ENCODE assay signal across 22 cellular contexts in the genomic region with DNA sequence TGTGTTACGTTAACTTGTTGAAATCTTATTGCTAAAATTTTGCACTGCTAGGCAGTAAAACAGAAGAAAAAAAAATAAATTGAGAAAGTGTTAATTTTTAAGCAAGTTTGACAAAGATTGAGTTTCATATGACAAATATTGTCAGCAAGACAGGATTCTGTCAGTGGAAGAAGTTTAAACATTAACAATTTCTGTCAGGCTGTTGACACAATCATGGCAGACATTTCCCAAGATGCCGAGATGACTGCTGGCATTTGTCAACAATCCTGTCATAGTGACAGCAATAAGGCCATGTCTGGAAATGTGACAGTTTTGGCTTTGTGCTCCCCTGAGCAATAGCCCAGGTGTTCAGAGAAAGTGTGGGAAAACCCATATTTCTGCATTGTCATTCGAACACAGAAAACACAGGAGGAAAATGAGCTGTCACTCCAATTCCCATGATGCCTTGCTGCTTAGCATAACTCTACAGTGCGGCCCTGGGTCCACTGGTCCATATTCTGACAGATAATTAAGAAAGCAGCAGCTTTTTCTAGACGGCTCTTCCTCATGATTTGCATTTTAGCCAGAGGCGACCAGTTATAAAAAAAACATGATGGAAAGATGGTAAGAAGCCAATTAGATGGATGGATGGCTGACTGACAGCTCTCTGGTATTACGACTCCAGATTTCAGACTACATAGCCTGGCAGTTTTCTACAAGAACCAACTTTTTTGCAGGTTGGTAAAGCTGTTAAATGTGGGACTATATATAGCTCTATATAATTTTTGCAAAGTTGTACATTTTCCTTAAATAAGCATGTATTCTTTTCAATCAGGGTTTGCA. TPM values are rescaled to one million over a fixed set of nuclear protein-coding genes. Genes with fewer than 3 reads are reported as not detected.
DNase-seq lines count a peak whose midpoint lies in the region; ATAC-seq, FAIRE-seq and TF ChIP-seq lines count a peak whose summit lies in the region.
"Had no signal": no experiment of that assay in that cellular context is flagged by ENCODE, and none has a peak within 500 bp of the region (broad histone marks: within the 10 kb centered on the region; RNA-seq: fewer than 3 reads in every experiment).

No MANE protein-coding gene starts in this region.

- no peaks in the 10 kb centered on the region for H3K27me3 Mint-ChIP-seq in Caco-2 (ENCODE audit: insufficient read depth, unreplicated experiment)
- H3K27me3 Mint-ChIP-seq: CD4-positive, CD25-positive, alpha-beta regulatory T cell had no signal

- H3K4me1 ChIP-seq in Caco-2 (peaks cover 18% of the 10 kb centered on the region), kidney (ENCODE audit: control insufficient read depth in 1 of 2, insufficient read depth in 1 of 2, low read depth in 1 of 2, low read length in 2 of 2) (peaks cover 0 to 2% of the 10 kb centered on the region in 2 donors)

- peak overlapping the region in 1 of 2 donors; percentile 8 for H3K27ac ChIP-seq in kidney (ENCODE audit: low read depth in 2 of 2, low read length in 2 of 2)
- H3K27ac ChIP-seq: KMS-11 had no signal

- no peaks in the 10 kb centered on the region for H3K36me3 ChIP-seq in Caco-2 (ENCODE audit: control insufficient read depth, insufficient read depth, low read length)
- H3K36me3 ChIP-seq in kidney (ENCODE audit: control insufficient read depth in 1 of 2, insufficient read depth in 2 of 2, low read length in 2 of 2) = no peaks in the 10 kb centered on the region

- H3K9me3 ChIP-seq in Caco-2 (no peaks in the 10 kb centered on the region), kidney (ENCODE audit: control insufficient read depth in 1 of 2, low read length in 2 of 2) (no peaks in the 10 kb centered on the region)

- CTCF ChIA-PET in Caco-2 (lab: Charles Lee) = no interaction called here
- CTCF ChIA-PET in GM10248 (lab: Yijun Ruan, JAX) = interaction anchor here (0.7 to 1.1 kb wide), 2 partner anchors 8 to 10 kb away, joined by 3 read pairs; no protein-coding TSS in a partner anchor

- H3K27me3 ChIP-seq in Caco-2 (replicated peaks; ENCODE audit: control insufficient read depth, insufficient read depth, low read length) = no peaks in the 10 kb centered on the region

- peak overlapping the region; percentile 35 for H3K4me3 Mint-ChIP-seq in Caco-2 (ENCODE audit: unreplicated experiment)
- H3K4me3 Mint-ChIP-seq: CD4-positive, CD25-positive, alpha-beta regulatory T cell had no signal

- intact Hi-C loops in Caco-2 (cut with micrococcal nuclease; ENCODE audit: unreplicated experiment) = no loop called here
- intact Hi-C loops in kidney (cut with DNase I) = no loop called here

- peak overlapping the region in 1 of 2 donors; percentile 14 for H3K9ac ChIP-seq in kidney (ENCODE audit: low read length in 2 of 2)
- H3K9ac ChIP-seq: KMS-11 had no signal

- H3K4me3 ChIP-seq in Caco-2 (ENCODE audit: low read depth, low read length) = no peak overlapping the region
- peak overlapping the region; percentile 66 to 73 for H3K4me3 ChIP-seq in kidney (ENCODE audit: low read length in 2 of 2)

- TF ChIP-seq CTCF in Caco-2 (IDR thresholded peaks at IDR 0.05; ENCODE audit: insufficient read depth in 1 of 2, low read depth in 1 of 2, low read length in 1 of 2, severe bottlenecking in 1 of 2, unreplicated experiment in 1 of 2) (no peak), kidney (IDR thresholded peaks at IDR 0.05; ENCODE audit: borderline replicate concordance, extremely low read depth, insufficient read depth) (no peak), GM10248 (IDR thresholded peaks at IDR 0.05; ENCODE audit: control extremely low read depth, extremely low read depth, low read depth, missing control alignments) (no peak)

- POLR2A ChIA-PET in Caco-2 (lab: Charles Lee) (no interaction called here), GM10248 (lab: Yijun Ruan, JAX) (no interaction called here)

- H3K9me3 Mint-ChIP-seq in Caco-2 (ENCODE audit: unreplicated experiment) = no peaks in the 10 kb centered on the region

- no peak for FAIRE-seq in kidney (lab: Jason Lieb, UNC)
- FAIRE-seq: GM12892, GM19239, H54 had no signal

- BruUV-seq in Caco-2 (replicated peaks; lab: Mats Ljungman, UMichigan) = no TSS peak

- H3K4me1 Mint-ChIP-seq in Caco-2 (ENCODE audit: low read depth, unreplicated experiment) = no peaks in the 10 kb centered on the region
- H3K4me1 Mint-ChIP-seq: CD4-positive, CD25-positive, alpha-beta regulatory T cell had no signal

- H3K36me3 Mint-ChIP-seq in Caco-2 (ENCODE audit: insufficient read depth, unreplicated experiment) = no peaks in the 10 kb centered on the region
- H3K36me3 Mint-ChIP-seq: CD4-positive, CD25-positive, alpha-beta regulatory T cell had no signal

- ATAC-seq in GM21723 (IDR thresholded peaks at IDR 0.05; ENCODE audit: unreplicated experiment) (no peak), GM18519 (IDR thresholded peaks at IDR 0.05; ENCODE audit: low FRiP score, unreplicated experiment) (no peak)

- DNase-seq in Caco-2 = peak; percentile 5 to 33
- peak; percentile 12 for DNase-seq in HuH-7 (ENCODE audit: low spot score)
- DNase-seq in kidney = no peak
- DNase-seq in mucosa of gallbladder (ENCODE audit: low spot score) = peak; percentile 60
- no peak for DNase-seq in GM10248 (ENCODE audit: extremely low spot score)
- no peak for DNase-seq in NCI-H524 (lab: John Stamatoyannopoulos, UW)
- DNase-seq: CD4-positive, CD25-positive, alpha-beta regulatory T cell; DMS 273 treated with DMSO at 0.1 percent for 48 hours; NCI-H1105; NCI-H146; NCI-H2029 treated with DMSO at 0.1 percent for 48 hours; NCI-H2171 treated with DMSO at 0.1 percent for 48 hours; NCI-H526 treated with DMSO at 0.1 percent for 48 hours; Right ventricle myocardium superior had no signal

- H3K27ac Mint-ChIP-seq in Caco-2 (ENCODE audit: unreplicated experiment) = no peak overlapping the region
- H3K27ac Mint-ChIP-seq: CD4-positive, CD25-positive, alpha-beta regulatory T cell had no signal

RNA-seq across cellular contexts. Expression of gene DEFB112, which starts 43.6 kb away (rescaled TPM):
- total RNA-seq in Caco-2 (2022) (not detected in 2 replicates), kidney (not detected), mucosa of gallbladder (not detected)
- polyA plus RNA-seq in kidney (ENCODE audit: insufficient read depth, low read depth, low replicate concordance) = not detected
- total RNA-seq: CD4-positive, CD25-positive, alpha-beta regulatory T cell; G401; Right ventricle myocardium superior had no signal
- polyA plus RNA-seq: BJ; CD4-positive, CD25-positive, alpha-beta regulatory T cell had no signal

Comparison
In these comparisons a context has a peak if more than half of its experiments do, and no peak if none do; other contexts are left out.
1. DNase-seq: peak in Caco-2 (2 of 2), HuH-7 (single experiment) and mucosa of gallbladder (single experiment); none in kidney (single experiment), GM10248 (single experiment) and NCI-H524 (0 of 2).